Comparison of ENCODE assay signal across 6 cellular contexts in the genomic region with DNA sequence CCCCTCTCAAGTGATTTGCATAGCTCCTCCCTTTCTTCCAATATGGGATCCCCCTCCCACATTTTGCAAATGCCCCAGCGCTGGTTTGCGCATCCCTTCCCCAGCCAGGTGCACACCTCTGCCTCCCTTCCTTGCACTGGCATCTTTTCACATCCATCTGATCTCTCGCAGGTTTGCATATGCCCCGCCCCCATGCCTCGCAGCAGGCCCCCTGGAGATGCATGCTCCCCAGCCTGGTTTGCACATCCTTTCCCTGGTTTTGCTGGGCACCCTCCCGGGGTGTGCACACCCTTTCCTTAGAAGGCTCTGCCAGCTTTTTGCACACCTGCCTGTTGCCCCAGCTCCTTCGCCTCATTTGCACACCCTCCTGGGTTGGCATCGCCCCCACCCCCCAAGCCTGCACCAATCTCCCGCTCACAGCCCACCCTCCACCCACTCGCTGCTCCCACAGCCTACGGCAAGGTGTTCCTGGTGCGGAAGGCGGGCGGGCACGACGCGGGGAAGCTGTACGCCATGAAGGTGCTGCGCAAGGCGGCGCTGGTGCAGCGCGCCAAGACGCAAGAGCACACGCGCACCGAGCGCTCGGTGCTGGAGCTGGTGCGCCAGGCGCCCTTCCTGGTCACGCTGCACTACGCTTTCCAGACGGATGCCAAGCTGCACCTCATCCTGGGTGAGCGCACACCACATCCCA. TPM values are rescaled to one million over a fixed set of nuclear protein-coding genes. Genes with fewer than 3 reads are reported as not detected.
DNase-seq lines count a peak whose midpoint lies in the region; ATAC-seq and TF ChIP-seq lines count a peak whose summit lies in the region.

No MANE protein-coding gene starts in this region.

- no peaks in the 10 kb centered on the region for H3K9me3 ChIP-seq in left ventricle myocardium inferior (replicated peaks)
- no peaks in the 10 kb centered on the region for H3K9me3 ChIP-seq in osteoblast (ENCODE audit: low read depth, low read length)

- H3K27ac ChIP-seq in left ventricle myocardium inferior (replicated peaks) (peak overlapping the region; percentile 92), osteoblast (ENCODE audit: low read depth, low read length) (peak overlapping the region; percentile 66)

- no peak overlapping the region for H2AFZ ChIP-seq in osteoblast (ENCODE audit: low read length)

- H3K4me1 ChIP-seq in left ventricle myocardium inferior (peaks cover 47% of the 10 kb centered on the region), osteoblast (ENCODE audit: insufficient read depth, low read length) (peaks cover 27% of the 10 kb centered on the region)

- peaks cover 16% of the 10 kb centered on the region for H3K79me2 ChIP-seq in osteoblast (ENCODE audit: insufficient read depth, low read length)

- DNase-seq in left ventricle myocardium inferior = no peak
- DNase-seq in left cardiac atrium = no peak
- peak; percentile 70 for DNase-seq in cerebellar cortex (ENCODE audit: low spot score)
- no peak for DNase-seq in osteoblast (ENCODE audit: insufficient read length, low spot score, missing footprints)

- peak overlapping the region; percentile 83 for H3K4me3 ChIP-seq in left ventricle myocardium inferior
- H3K4me3 ChIP-seq in osteoblast (ENCODE audit: insufficient read depth, low read length) = peak overlapping the region; percentile 94

- H3K4me2 ChIP-seq in osteoblast (ENCODE audit: insufficient read depth, low read length) = peak overlapping the region; percentile 94

- TF ChIP-seq CTCF in left ventricle myocardium inferior (IDR thresholded peaks at IDR 0.05; ENCODE audit: borderline replicate concordance) = no peak
- TF ChIP-seq CTCF in osteoblast (IDR thresholded peaks at IDR 0.05; ENCODE audit: extremely low read depth, low read depth, low read length) = no peak

- peaks cover 5% of the 10 kb centered on the region for H4K20me1 ChIP-seq in osteoblast (ENCODE audit: insufficient read depth, low read length)

- intact Hi-C loops in left ventricle myocardium inferior (cut with micrococcal nuclease) (no loop called here), left cardiac atrium (cut with DNase I) (no loop called here)

- ATAC-seq in left cardiac atrium (no peak), HG02678 (IDR thresholded peaks at IDR 0.05; ENCODE audit: unreplicated experiment) (no peak), HG02870 (IDR thresholded peaks at IDR 0.05; ENCODE audit: unreplicated experiment) (no peak)

- H3K27me3 ChIP-seq in left ventricle myocardium inferior (ENCODE audit: low read depth) (no peaks in the 10 kb centered on the region), osteoblast (ENCODE audit: insufficient read depth, low read length) (no peaks in the 10 kb centered on the region)

- H3K36me3 ChIP-seq in left ventricle myocardium inferior (peaks cover 43% of the 10 kb centered on the region), osteoblast (ENCODE audit: insufficient read depth, low read length) (peaks cover 32% of the 10 kb centered on the region)

RNA-seq across cellular contexts. Expression of gene RPS6KA4, which starts 0.9 kb away (rescaled TPM):
- total RNA-seq in left ventricle myocardium inferior (16.8 TPM), left cardiac atrium (10 to 100 TPM; 18.1 to 20.1 TPM), osteoblast (35.9 and 39.4 TPM in 2 replicates)

RNA-seq across cellular contexts. Expression of gene CCDC88B, which starts 19.9 kb away (rescaled TPM):
- 7.5 TPM for total RNA-seq in left ventricle myocardium inferior
- 10 to 100 TPM in 1 of 2 donors, 1 to 10 TPM in 1; 9.2 to 10.6 TPM for total RNA-seq in left cardiac atrium
- 0.29 and 1.4 TPM in 2 replicates for total RNA-seq in osteoblast

RNA-seq across cellular contexts. Expression of gene PRDX5, which starts 41.9 kb away (rescaled TPM):
- total RNA-seq in left ventricle myocardium inferior (321 TPM), left cardiac atrium (100 to 1,000 TPM; 264 to 298 TPM), osteoblast (238 and 245 TPM in 2 replicates)

RNA-seq across cellular contexts. Expression of gene TRMT112, which starts 42.5 kb away (rescaled TPM):
- total RNA-seq in left ventricle myocardium inferior (97.5 TPM), left cardiac atrium (100 to 1,000 TPM in 1 of 2 donors, 10 to 100 TPM in 1; 94.1 to 101 TPM), osteoblast (104 and 123 TPM in 2 replicates)

RNA-seq across cellular contexts. Expression of gene ESRRA, which starts 54.5 kb away (rescaled TPM):
- total RNA-seq in left ventricle myocardium inferior (213 TPM), left cardiac atrium (100 to 1,000 TPM; 147 to 150 TPM), osteoblast (24.5 and 28.6 TPM in 2 replicates)
